1 cellular context compared by ENCODE assay signal in the genomic region with DNA sequence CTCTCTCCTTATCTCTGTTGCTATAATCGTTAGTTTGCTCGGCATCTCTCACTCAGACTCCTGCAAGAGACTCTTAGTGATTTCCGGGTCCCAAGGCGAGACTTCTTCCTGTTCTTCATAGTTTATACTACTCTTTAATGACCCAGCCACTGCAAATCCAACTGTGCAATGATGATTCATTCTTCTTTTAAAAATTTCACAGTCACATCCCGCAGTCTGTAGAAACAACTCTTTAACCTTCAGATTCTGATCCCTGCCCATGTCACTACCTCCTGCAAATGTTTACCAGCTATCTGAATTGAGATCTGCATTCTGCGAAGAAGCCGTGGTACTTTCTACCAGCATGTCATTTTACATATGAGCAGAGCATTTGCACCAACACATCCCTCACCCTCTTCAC.
TF ChIP-seq lines count a peak whose summit lies in the region.

No MANE protein-coding gene starts in this region.

TF ChIP-seq in GM23338, 12 proteins besides CTCF, POLR2A, EP300 and RAD21 (continued from another document):
- TF ChIP-seq, protein P1, sequence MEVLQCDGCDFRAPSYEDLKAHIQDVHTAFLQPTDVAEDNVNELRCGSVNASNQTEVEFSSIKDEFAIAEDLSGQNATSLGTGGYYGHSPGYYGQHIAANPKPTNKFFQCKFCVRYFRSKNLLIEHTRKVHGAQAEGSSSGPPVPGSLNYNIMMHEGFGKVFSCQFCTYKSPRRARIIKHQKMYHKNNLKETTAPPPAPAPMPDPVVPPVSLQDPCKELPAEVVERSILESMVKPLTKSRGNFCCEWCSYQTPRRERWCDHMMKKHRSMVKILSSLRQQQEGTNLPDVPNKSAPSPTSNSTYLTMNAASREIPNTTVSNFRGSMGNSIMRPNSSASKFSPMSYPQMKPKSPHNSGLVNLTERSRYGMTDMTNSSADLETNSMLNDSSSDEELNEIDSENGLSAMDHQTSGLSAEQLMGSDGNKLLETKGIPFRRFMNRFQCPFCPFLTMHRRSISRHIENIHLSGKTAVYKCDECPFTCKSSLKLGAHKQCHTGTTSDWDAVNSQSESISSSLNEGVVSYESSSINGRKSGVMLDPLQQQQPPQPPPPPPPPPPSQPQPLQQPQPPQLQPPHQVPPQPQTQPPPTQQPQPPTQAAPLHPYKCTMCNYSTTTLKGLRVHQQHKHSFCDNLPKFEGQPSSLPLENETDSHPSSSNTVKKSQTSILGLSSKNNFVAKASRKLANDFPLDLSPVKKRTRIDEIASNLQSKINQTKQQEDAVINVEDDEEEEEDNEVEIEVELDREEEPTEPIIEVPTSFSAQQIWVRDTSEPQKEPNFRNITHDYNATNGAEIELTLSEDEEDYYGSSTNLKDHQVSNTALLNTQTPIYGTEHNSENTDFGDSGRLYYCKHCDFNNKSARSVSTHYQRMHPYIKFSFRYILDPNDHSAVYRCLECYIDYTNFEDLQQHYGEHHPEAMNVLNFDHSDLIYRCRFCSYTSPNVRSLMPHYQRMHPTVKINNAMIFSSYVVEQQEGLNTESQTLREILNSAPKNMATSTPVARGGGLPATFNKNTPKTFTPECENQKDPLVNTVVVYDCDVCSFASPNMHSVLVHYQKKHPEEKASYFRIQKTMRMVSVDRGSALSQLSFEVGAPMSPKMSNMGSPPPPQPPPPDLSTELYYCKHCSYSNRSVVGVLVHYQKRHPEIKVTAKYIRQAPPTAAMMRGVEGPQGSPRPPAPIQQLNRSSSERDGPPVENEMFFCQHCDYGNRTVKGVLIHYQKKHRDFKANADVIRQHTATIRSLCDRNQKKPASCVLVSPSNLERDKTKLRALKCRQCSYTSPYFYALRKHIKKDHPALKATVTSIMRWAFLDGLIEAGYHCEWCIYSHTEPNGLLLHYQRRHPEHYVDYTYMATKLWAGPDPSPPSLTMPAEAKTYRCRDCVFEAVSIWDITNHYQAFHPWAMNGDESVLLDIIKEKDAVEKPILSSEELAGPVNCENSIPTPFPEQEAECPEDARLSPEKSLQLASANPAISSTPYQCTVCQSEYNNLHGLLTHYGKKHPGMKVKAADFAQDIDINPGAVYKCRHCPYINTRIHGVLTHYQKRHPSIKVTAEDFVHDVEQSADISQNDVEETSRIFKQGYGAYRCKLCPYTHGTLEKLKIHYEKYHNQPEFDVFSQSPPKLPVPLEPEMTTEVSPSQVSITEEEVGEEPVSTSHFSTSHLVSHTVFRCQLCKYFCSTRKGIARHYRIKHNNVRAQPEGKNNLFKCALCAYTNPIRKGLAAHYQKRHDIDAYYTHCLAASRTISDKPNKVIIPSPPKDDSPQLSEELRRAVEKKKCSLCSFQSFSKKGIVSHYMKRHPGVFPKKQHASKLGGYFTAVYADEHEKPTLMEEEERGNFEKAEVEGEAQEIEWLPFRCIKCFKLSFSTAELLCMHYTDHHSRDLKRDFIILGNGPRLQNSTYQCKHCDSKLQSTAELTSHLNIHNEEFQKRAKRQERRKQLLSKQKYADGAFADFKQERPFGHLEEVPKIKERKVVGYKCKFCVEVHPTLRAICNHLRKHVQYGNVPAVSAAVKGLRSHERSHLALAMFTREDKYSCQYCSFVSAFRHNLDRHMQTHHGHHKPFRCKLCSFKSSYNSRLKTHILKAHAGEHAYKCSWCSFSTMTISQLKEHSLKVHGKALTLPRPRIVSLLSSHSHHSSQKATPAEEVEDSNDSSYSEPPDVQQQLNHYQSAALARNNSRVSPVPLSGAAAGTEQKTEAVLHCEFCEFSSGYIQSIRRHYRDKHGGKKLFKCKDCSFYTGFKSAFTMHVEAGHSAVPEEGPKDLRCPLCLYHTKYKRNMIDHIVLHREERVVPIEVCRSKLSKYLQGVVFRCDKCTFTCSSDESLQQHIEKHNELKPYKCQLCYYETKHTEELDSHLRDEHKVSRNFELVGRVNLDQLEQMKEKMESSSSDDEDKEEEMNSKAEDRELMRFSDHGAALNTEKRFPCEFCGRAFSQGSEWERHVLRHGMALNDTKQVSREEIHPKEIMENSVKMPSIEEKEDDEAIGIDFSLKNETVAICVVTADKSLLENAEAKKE (CRISPR knock-in tag; IDR thresholded peaks at IDR 0.05) = no peak
- TF ChIP-seq JUNB (IDR thresholded peaks at IDR 0.05; ENCODE audit: unreplicated experiment) (no peak), POLR2AphosphoS5 (IDR thresholded peaks at IDR 0.05; ENCODE audit: low read depth) (no peak), STAT1 (IDR thresholded peaks at IDR 0.05; ENCODE audit: unreplicated experiment) (no peak), EZH2 (IDR thresholded peaks at IDR 0.05; ENCODE audit: low read depth, unreplicated experiment) (no peak)
